Comparison of ENCODE assay signal across 17 cellular contexts in the genomic region with DNA sequence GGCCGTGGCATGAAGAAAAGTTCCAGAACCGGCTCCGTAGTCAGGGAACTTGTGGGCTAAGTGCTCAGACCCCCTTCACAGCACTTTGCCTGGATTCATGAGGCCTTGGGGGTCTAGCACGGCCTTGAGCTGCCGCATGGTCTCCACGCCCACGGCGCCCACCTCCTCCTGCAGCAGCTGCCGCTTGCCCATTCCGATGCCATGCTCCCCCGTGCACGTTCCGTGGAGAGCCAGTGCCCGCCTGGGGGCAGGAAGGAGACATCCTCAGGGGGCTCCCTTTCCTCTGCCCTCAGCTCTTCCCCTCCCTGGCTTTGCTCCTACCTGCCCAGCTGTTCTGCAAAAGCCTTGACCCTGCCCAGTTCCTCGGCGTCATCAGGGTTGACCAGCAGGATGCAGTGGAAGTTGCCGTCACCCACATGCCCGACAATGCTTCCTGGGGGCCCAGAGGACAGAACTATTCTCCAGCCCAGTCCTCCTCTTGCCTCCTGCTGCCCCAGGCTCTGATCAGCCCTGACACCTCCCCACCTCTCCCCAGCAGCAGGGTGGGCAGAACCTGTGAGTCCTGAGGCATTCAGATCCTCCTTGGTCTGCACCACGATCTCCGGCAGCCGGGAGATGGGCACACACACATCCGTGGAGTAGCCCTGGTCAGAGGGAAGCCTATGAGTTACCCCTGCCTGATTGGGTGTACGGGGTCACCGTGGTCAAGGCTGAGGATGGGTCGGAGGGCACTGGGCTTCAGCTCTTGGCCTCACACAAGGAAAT. TPM values are rescaled to one million over a fixed set of nuclear protein-coding genes. Genes with fewer than 3 reads are reported as not detected.
DNase-seq lines count a peak whose midpoint lies in the region; ATAC-seq and TF ChIP-seq lines count a peak whose summit lies in the region.
"Had no signal": no experiment of that assay in that cellular context is flagged by ENCODE, and none has a peak within 500 bp of the region (broad histone marks: within the 10 kb centered on the region; RNA-seq: fewer than 3 reads in every experiment).

No MANE protein-coding gene starts in this region.

- ATAC-seq in CD4-positive, alpha-beta T cell (ENCODE audit: poor library complexity) = no peak
- no peak for ATAC-seq in GM19035 (IDR thresholded peaks at IDR 0.05; ENCODE audit: unreplicated experiment)
- ATAC-seq: GM12878 had no signal

- peak overlapping the region in 3 of 4 donors; percentile 40 to 86 (median 82) for H3K27ac ChIP-seq in esophagus muscularis mucosa (replicated peaks in 1 of 4)
- no peak overlapping the region for H3K27ac ChIP-seq in osteoblast (ENCODE audit: low read depth, low read length)
- H3K27ac ChIP-seq in CD4-positive, alpha-beta T cell (ENCODE audit: low read depth, low read length) = no peak overlapping the region

- H3K27me3 ChIP-seq in H7 (ENCODE audit: control insufficient read depth, insufficient read depth, low read length) = no peaks in the 10 kb centered on the region
- H3K27me3 ChIP-seq in esophagus muscularis mucosa = no peaks in the 10 kb centered on the region
- H3K27me3 ChIP-seq in osteoblast (ENCODE audit: insufficient read depth, low read length) = no peaks in the 10 kb centered on the region
- H3K27me3 ChIP-seq in CD4-positive, alpha-beta T cell (ENCODE audit: control insufficient read depth, insufficient read depth, low read length) = peaks cover 9% of the 10 kb centered on the region
- H3K27me3 ChIP-seq: ascending aorta, suprapubic skin had no signal

- H3K4me1 Mint-ChIP-seq in CD4-positive, alpha-beta T cell (ENCODE audit: low read depth) = peaks cover 39% of the 10 kb centered on the region

- H3K4me3 ChIP-seq in H7 (ENCODE audit: insufficient read depth, low read depth, low read length) = no peak overlapping the region
- no peak overlapping the region for H3K4me3 ChIP-seq in esophagus muscularis mucosa
- no peak overlapping the region for H3K4me3 ChIP-seq in osteoblast (ENCODE audit: insufficient read depth, low read length)
- H3K4me3 ChIP-seq: ascending aorta, GM12878, suprapubic skin had no signal

- POLR2A ChIA-PET in CD4-positive, alpha-beta T cell (lab: Charles Lee) = interaction anchor here (1.6 to 4.8 kb wide), 3 partner anchors 13 to 115 kb away, joined by 7 to 54 read pairs (median 35); partner anchors contain the start of gene ZNRF1

- H3K27ac Mint-ChIP-seq in CD4-positive, alpha-beta T cell = no peak overlapping the region
- H3K27ac Mint-ChIP-seq: activated T-helper 2 cell treated with anti-CD3 and anti-CD28 coated beads, Interferon-gamma antibody, Interleukin-2, Interleukin-4, amounts not matched to agents 10 μg/mL and 5 μg/mL and 100 μg/mL, durations not matched to agents 14 hours and 24 hours and 36 hours; memory B cell had no signal

- no peak overlapping the region for H2AFZ ChIP-seq in osteoblast (ENCODE audit: low read length)

- CTCF ChIA-PET in CD4-positive, alpha-beta T cell (lab: Charles Lee) = interaction anchor here (0.8 to 5.8 kb wide), 6 partner anchors 13 to 128 kb away, joined by 3 to 75 read pairs (median 13); partner anchors contain the start of genes WDR59 and ZNRF1

- no peaks in the 10 kb centered on the region for H3K79me2 ChIP-seq in osteoblast (ENCODE audit: insufficient read depth, low read length)

- H3K9me3 Mint-ChIP-seq in CD4-positive, alpha-beta T cell = no peaks in the 10 kb centered on the region
- H3K9me3 Mint-ChIP-seq: activated T-helper 2 cell treated with anti-CD3 and anti-CD28 coated beads, Interferon-gamma antibody, Interleukin-2, Interleukin-4, amounts not matched to agents 10 μg/mL and 5 μg/mL and 100 μg/mL, durations not matched to agents 14 hours and 24 hours and 36 hours; memory B cell had no signal

- H3K4me1 ChIP-seq in esophagus muscularis mucosa = peaks cover 67 to 84% (median 79%) of the 10 kb centered on the region in 4 donors
- H3K4me1 ChIP-seq in osteoblast (ENCODE audit: insufficient read depth, low read length) = peaks cover 34% of the 10 kb centered on the region

- no peak for TF ChIP-seq EP300 in esophagus muscularis mucosa (IDR thresholded peaks at IDR 0.05)

- peaks cover 11% of the 10 kb centered on the region for H3K27me3 Mint-ChIP-seq in CD4-positive, alpha-beta T cell

- no peak overlapping the region for H3K4me2 ChIP-seq in osteoblast (ENCODE audit: insufficient read depth, low read length)

- TF ChIP-seq CTCF in esophagus muscularis mucosa (IDR thresholded peaks at IDR 0.05) = no peak
- no peak for TF ChIP-seq CTCF in osteoblast (IDR thresholded peaks at IDR 0.05; ENCODE audit: extremely low read depth, low read depth, low read length)
- no peak for TF ChIP-seq CTCF in CD4-positive, alpha-beta T cell (IDR thresholded peaks at IDR 0.05)

- DNase-seq in CD1c-positive myeloid dendritic cell (ENCODE audit: extremely low spot score) (peak; percentile 15), H7 (peak; percentile 55), esophagus muscularis mucosa (ENCODE audit: extremely low spot score) (no peak), osteoblast (ENCODE audit: insufficient read length, low spot score, missing footprints) (peak; percentile 53), NCI-H2196 (lab: John Stamatoyannopoulos, UW; ENCODE audit: unreplicated experiment) (no peak)
- DNase-seq in CD4-positive, alpha-beta T cell = no peak
- no peak for DNase-seq in stimulated activated CD4-positive, alpha-beta T cell treated with anti-CD3 and anti-CD28 coated beads, Interleukin-4, amount 100 ng/mL, for 24 hours
- DNase-seq: activated CD4-positive, alpha-beta T cell treated with anti-CD3 and anti-CD28 coated beads for 48 hours; NCI-H1092; T-helper 9 cell had no signal

- H3K36me3 Mint-ChIP-seq in CD4-positive, alpha-beta T cell (ENCODE audit: low read depth) = no peaks in the 10 kb centered on the region
- H3K36me3 Mint-ChIP-seq: memory B cell had no signal

- peaks cover 12% of the 10 kb centered on the region for H4K20me1 ChIP-seq in osteoblast (ENCODE audit: insufficient read depth, low read length)

- no peak for TF ChIP-seq POLR2A in esophagus muscularis mucosa (IDR thresholded peaks at IDR 0.05; ENCODE audit: low read depth)

- WGBS in esophagus muscularis mucosa = 56% methylated on average over 22 of the region's 25 CpGs

- H3K9me3 ChIP-seq in esophagus muscularis mucosa = no peaks in the 10 kb centered on the region
- no peaks in the 10 kb centered on the region for H3K9me3 ChIP-seq in osteoblast (ENCODE audit: low read depth, low read length)
- no peaks in the 10 kb centered on the region for H3K9me3 ChIP-seq in CD4-positive, alpha-beta T cell (ENCODE audit: control insufficient read depth, low read length)
- H3K9me3 ChIP-seq: ascending aorta, suprapubic skin had no signal

- H3K36me3 ChIP-seq in H7 (replicated peaks; ENCODE audit: control insufficient read depth, insufficient read depth, low read length) (no peaks in the 10 kb centered on the region; the same call in 1 of the 2 replicates), esophagus muscularis mucosa (peaks cover 0 to 13% (median 6%) of the 10 kb centered on the region in 4 donors), osteoblast (ENCODE audit: insufficient read depth, low read length) (no peaks in the 10 kb centered on the region)
- H3K36me3 ChIP-seq: suprapubic skin had no signal

- intact Hi-C loops in esophagus muscularis mucosa (cut with DNase I) = no loop called here
- intact Hi-C loops in CD4-positive, alpha-beta T cell (cut with DNase I, micrococcal nuclease) = no loop called here

- no peak overlapping the region for H3K4me3 Mint-ChIP-seq in CD4-positive, alpha-beta T cell
- H3K4me3 Mint-ChIP-seq: memory B cell had no signal

RNA-seq across cellular contexts. Expression of gene LDHD, which starts 4.1 kb away (rescaled TPM):
- total RNA-seq in H7 (2014; rRNA removed; shearing (Covaris generic)) = 10.4 and 13.7 TPM in 2 replicates
- total RNA-seq in esophagus muscularis mucosa (10 to 100 TPM in 2 of 4 donors, 1 to 10 TPM in 2; 6.7 to 13.2 (median 8.7) TPM), osteoblast (2.7 and 3.6 TPM in 2 replicates)
- not detected for total RNA-seq in CD4-positive, alpha-beta T cell
- total RNA-seq: Daoy had no signal

RNA-seq across cellular contexts. Expression of gene ZFP1, which starts 35.9 kb away (rescaled TPM):
- total RNA-seq in H7 (2014; rRNA removed; shearing (Covaris generic)) = 6.1 and 9.7 TPM in 2 replicates
- 10 to 100 TPM in 3 of 4 donors, 1 to 10 TPM in 1; 8.4 to 17.4 (median 12.0) TPM for total RNA-seq in esophagus muscularis mucosa
- 12.7 TPM in 2 replicates for total RNA-seq in osteoblast
- total RNA-seq in CD4-positive, alpha-beta T cell = 1 to 10 TPM; 6.2 to 7.5 TPM

Comparison
In these comparisons a context has a peak if more than half of its experiments do, and no peak if none do; other contexts are left out.
1. DNase-seq: peak in CD1c-positive myeloid dendritic cell (single experiment), H7 (single experiment) and osteoblast (single experiment); none in esophagus muscularis mucosa (single experiment), CD4-positive, alpha-beta T cell (0 of 10), NCI-H2196 (single experiment) and stimulated activated CD4-positive, alpha-beta T cell treated with anti-CD3 and anti-CD28 coated beads, Interleukin-4, amount 100 ng/mL, for 24 hours (single experiment).
2. H3K27ac ChIP-seq: peak in esophagus muscularis mucosa (3 of 4); none in osteoblast (single experiment) and CD4-positive, alpha-beta T cell (single experiment).